ENCODE assay signal across 12 cellular contexts in genomic region chr16:77437859-77438258, GRCh38. TPM values are rescaled to one million over a fixed set of nuclear protein-coding genes. Genes with fewer than 3 reads are reported as not detected.
DNase-seq lines count a peak whose midpoint lies in the region; ATAC-seq and TF ChIP-seq lines count a peak whose summit lies in the region.
"Had no signal": no experiment of that assay in that cellular context is flagged by ENCODE, and none has a peak within 500 bp of the region (broad histone marks: within the 10 kb centered on the region; RNA-seq: fewer than 3 reads in every experiment).

No MANE protein-coding gene starts in this region.

- TF ChIP-seq POLR2A in testis (IDR thresholded peaks at IDR 0.05): no peak
- TF ChIP-seq POLR2A in body of pancreas (IDR thresholded peaks at IDR 0.05): no peak

- H3K4me1 ChIP-seq in cardiac muscle cell (ENCODE audit: low read depth) (peaks cover 21% of the 10 kb centered on the region), testis (peaks cover 3% of the 10 kb centered on the region), body of pancreas (peaks cover 15% of the 10 kb centered on the region)
- H3K4me1 ChIP-seq in effector memory CD4-positive, alpha-beta T cell (ENCODE audit: control insufficient read depth, insufficient read depth, low read length, poor library complexity, severe bottlenecking): no peaks in the 10 kb centered on the region

- ATAC-seq in Right ventricle myocardium superior (ENCODE audit: poor library complexity) (no peak), body of pancreas (no peak)
- ATAC-seq: activated naive CD8-positive, alpha-beta T cell treated with anti-CD3 and anti-CD28 coated beads, Interleukin-2, amount 50 U/mL, for 24 hours had no signal

- H3K27ac Mint-ChIP-seq in activated naive CD8-positive, alpha-beta T cell treated with anti-CD3 and anti-CD28 coated beads for 36 hours: no peak overlapping the region
- H3K27ac Mint-ChIP-seq: activated CD4-positive, alpha-beta memory T cell treated with anti-CD3 and anti-CD28 coated beads for 36 hours; activated naive CD8-positive, alpha-beta T cell treated with anti-CD3 and anti-CD28 coated beads, Interleukin-2, amount 50 U/mL, for 24 hours; CD4-positive, alpha-beta memory T cell had no signal

- H3K9me3 Mint-ChIP-seq in activated naive CD8-positive, alpha-beta T cell treated with anti-CD3 and anti-CD28 coated beads for 36 hours: no peaks in the 10 kb centered on the region
- H3K9me3 Mint-ChIP-seq: activated CD4-positive, alpha-beta memory T cell treated with anti-CD3 and anti-CD28 coated beads for 36 hours; activated naive CD8-positive, alpha-beta T cell treated with anti-CD3 and anti-CD28 coated beads, Interleukin-2, amount 50 U/mL, for 24 hours had no signal

- no peaks in the 10 kb centered on the region for H3K9me3 ChIP-seq in cardiac muscle cell (ENCODE audit: low read depth)
- no peaks in the 10 kb centered on the region for H3K9me3 ChIP-seq in testis
- H3K9me3 ChIP-seq in body of pancreas: no peaks in the 10 kb centered on the region
- H3K9me3 ChIP-seq in effector memory CD4-positive, alpha-beta T cell (ENCODE audit: control insufficient read depth, low read length): no peaks in the 10 kb centered on the region

- no peak overlapping the region for H3K27ac ChIP-seq in cardiac muscle cell
- no peak overlapping the region for H3K27ac ChIP-seq in testis
- no peak overlapping the region for H3K27ac ChIP-seq in body of pancreas
- H3K27ac ChIP-seq in effector memory CD4-positive, alpha-beta T cell (ENCODE audit: insufficient read depth, low read length, poor library complexity, severe bottlenecking): no peak overlapping the region

- DNase-seq in cardiac muscle cell (ENCODE audit: low read depth in 1 of 2, low spot score in 1 of 2) (peak; percentile 25 to 28), Right ventricle myocardium superior (no peak), NCI-H748 (lab: John Stamatoyannopoulos, UW; ENCODE audit: unreplicated experiment) (peak; percentile 50), fibroblast of pulmonary artery (ENCODE audit: low read depth) (peak; percentile 33), testis (no peak), body of pancreas (no peak)
- DNase-seq in activated naive CD8-positive, alpha-beta T cell treated with anti-CD3 and anti-CD28 coated beads for 36 hours: no peak
- DNase-seq in effector memory CD4-positive, alpha-beta T cell: no peak
- DNase-seq: activated CD4-positive, alpha-beta memory T cell treated with anti-CD3 and anti-CD28 coated beads for 36 hours; activated naive CD8-positive, alpha-beta T cell treated with anti-CD3 and anti-CD28 coated beads, Interleukin-2, amount 50 U/mL, for 24 hours; CD4-positive, alpha-beta memory T cell had no signal

- TF ChIP-seq CTCF in cardiac muscle cell (IDR thresholded peaks at IDR 0.05; ENCODE audit: low read depth, low read length) (peak; percentile 28), fibroblast of pulmonary artery (IDR thresholded peaks at IDR 0.05; ENCODE audit: low read length, missing control alignments) (no peak), testis (IDR thresholded peaks at IDR 0.05) (peak in 2 of 3 experiments; percentile 21 to 27), body of pancreas (IDR thresholded peaks at IDR 0.05) (no peak)

- H3K27me3 Mint-ChIP-seq in activated naive CD8-positive, alpha-beta T cell treated with anti-CD3 and anti-CD28 coated beads for 36 hours: peaks cover 28% of the 10 kb centered on the region

- peaks cover 37% of the 10 kb centered on the region for H3K27me3 ChIP-seq in cardiac muscle cell
- H3K27me3 ChIP-seq in testis: no peaks in the 10 kb centered on the region
- no peaks in the 10 kb centered on the region for H3K27me3 ChIP-seq in body of pancreas
- H3K27me3 ChIP-seq in effector memory CD4-positive, alpha-beta T cell (replicated peaks; ENCODE audit: control insufficient read depth, insufficient read depth, low read length, poor library complexity, severe bottlenecking): no peaks in the 10 kb centered on the region

- intact Hi-C loops in Right ventricle myocardium superior (cut with DNase I): no loop called here
- intact Hi-C loops in testis (cut with DNase I; ENCODE audit: low total_unique reads): no loop called here
- intact Hi-C loops in body of pancreas (cut with DNase I): no loop called here

- no peaks in the 10 kb centered on the region for H3K4me1 Mint-ChIP-seq in activated naive CD8-positive, alpha-beta T cell treated with anti-CD3 and anti-CD28 coated beads for 36 hours
- H3K4me1 Mint-ChIP-seq: activated naive CD8-positive, alpha-beta T cell treated with anti-CD3 and anti-CD28 coated beads, Interleukin-2, amount 50 U/mL, for 24 hours had no signal

- H3K36me3 ChIP-seq in cardiac muscle cell: no peaks in the 10 kb centered on the region
- H3K36me3 ChIP-seq in testis (ENCODE audit: low read depth, missing control alignments): no peaks in the 10 kb centered on the region
- H3K36me3 ChIP-seq in body of pancreas (replicated peaks in 1 of 2; ENCODE audit: insufficient read depth in 1 of 2, low read depth in 2 of 2): no peaks in the 10 kb centered on the region
- H3K36me3 ChIP-seq in effector memory CD4-positive, alpha-beta T cell (ENCODE audit: control insufficient read depth, insufficient read depth, low read length): no peaks in the 10 kb centered on the region

- no peaks in the 10 kb centered on the region for H3K36me3 Mint-ChIP-seq in activated naive CD8-positive, alpha-beta T cell treated with anti-CD3 and anti-CD28 coated beads for 36 hours
- H3K36me3 Mint-ChIP-seq: activated CD4-positive, alpha-beta memory T cell treated with anti-CD3 and anti-CD28 coated beads for 36 hours; CD4-positive, alpha-beta memory T cell had no signal

- 60 to 61% methylated on average over 2 of the region's 2 CpGs for WGBS in testis, 2 donors
- 46 to 56% methylated on average over 2 of the region's 2 CpGs for WGBS in body of pancreas, 2 donors

- no peak overlapping the region for H3K4me3 Mint-ChIP-seq in activated naive CD8-positive, alpha-beta T cell treated with anti-CD3 and anti-CD28 coated beads for 36 hours
- H3K4me3 Mint-ChIP-seq: activated CD4-positive, alpha-beta memory T cell treated with anti-CD3 and anti-CD28 coated beads for 36 hours; activated naive CD8-positive, alpha-beta T cell treated with anti-CD3 and anti-CD28 coated beads, Interleukin-2, amount 50 U/mL, for 24 hours; CD4-positive, alpha-beta memory T cell had no signal

- H3K4me3 ChIP-seq in cardiac muscle cell: no peak overlapping the region
- H3K4me3 ChIP-seq in fibroblast of pulmonary artery (replicated peaks; ENCODE audit: low read depth, low read length): no peak overlapping the region
- no peak overlapping the region for H3K4me3 ChIP-seq in testis
- no peak overlapping the region for H3K4me3 ChIP-seq in body of pancreas
- H3K4me3 ChIP-seq in effector memory CD4-positive, alpha-beta T cell (ENCODE audit: insufficient read depth, low read depth, low read length, poor library complexity, severe bottlenecking): no peak overlapping the region

RNA-seq across cellular contexts. Expression of gene ADAMTS18, which starts 3.0 kb away (rescaled TPM):
- total RNA-seq in cardiac muscle cell (0.06 and 0.67 TPM in 2 replicates), Right ventricle myocardium superior (not detected), testis (1 to 10 TPM; 1.1 to 3.4 TPM), body of pancreas (1 to 10 TPM in 1 of 2 donors, under 1 TPM in 1; 0.52 to 2.6 TPM)
- polyA plus RNA-seq in cardiac muscle cell (not detected in 2 replicates), testis (ENCODE audit: insufficient read depth, low read depth, low replicate concordance) (0.65 TPM)
- total RNA-seq in activated naive CD8-positive, alpha-beta T cell treated with anti-CD3 and anti-CD28 coated beads for 36 hours: not detected
- total RNA-seq: activated CD4-positive, alpha-beta memory T cell treated with anti-CD3 and anti-CD28 coated beads for 36 hours; CD4-positive, alpha-beta memory T cell had no signal
- polyA plus RNA-seq: CD4-positive, alpha-beta memory T cell; keratinocyte had no signal

Comparison
In these comparisons a context has a peak if more than half of its experiments do, and no peak if none do; other contexts are left out.
1. DNase-seq: peak in cardiac muscle cell (2 of 2), NCI-H748 (single experiment) and fibroblast of pulmonary artery (single experiment); none in Right ventricle myocardium superior (single experiment), testis (single experiment), activated naive CD8-positive, alpha-beta T cell treated with anti-CD3 and anti-CD28 coated beads for 36 hours (single experiment), body of pancreas (0 of 4) and effector memory CD4-positive, alpha-beta T cell (0 of 3).
2. CTCF ChIP-seq: peak in cardiac muscle cell (single experiment) and testis (2 of 3); none in fibroblast of pulmonary artery (single experiment) and body of pancreas (0 of 7).